Comparison of ENCODE assay signal across 30 cellular contexts in the genomic region with DNA sequence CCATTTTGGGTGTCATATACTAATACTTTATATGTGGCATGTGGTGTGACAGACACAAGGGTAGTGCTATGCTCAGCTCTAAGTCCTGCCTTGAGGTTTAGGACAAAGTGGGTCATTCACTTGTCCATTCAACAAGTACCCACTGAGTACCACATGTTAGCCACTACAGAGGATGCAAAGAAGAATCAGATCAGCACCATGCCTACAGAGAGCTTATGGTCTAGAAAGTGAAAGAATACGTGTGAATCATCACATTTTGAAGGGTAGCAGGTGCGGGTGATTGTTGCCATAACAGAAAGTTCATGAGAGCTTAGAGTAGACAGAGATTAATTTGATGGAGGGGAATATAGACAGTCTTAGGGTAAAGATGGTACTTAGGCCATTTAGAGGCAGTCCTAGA. TPM values are rescaled to one million over a fixed set of nuclear protein-coding genes. Genes with fewer than 3 reads are reported as not detected.
DNase-seq lines count a peak whose midpoint lies in the region; ATAC-seq and TF ChIP-seq lines count a peak whose summit lies in the region.
"Had no signal": no experiment of that assay in that cellular context is flagged by ENCODE, and none has a peak within 500 bp of the region (broad histone marks: within the 10 kb centered on the region; RNA-seq: fewer than 3 reads in every experiment).

No MANE protein-coding gene starts in this region.

- peak overlapping the region; percentile 1 to 68; a peak in 1 of 4 replicates for H4K8ac ChIP-seq in IMR-90 (ENCODE audit: low read depth in 2 of 2, low read length in 2 of 2)

- peak overlapping the region; percentile 72 for H3K14ac ChIP-seq in IMR-90 (replicated peaks; ENCODE audit: low read depth, low read length)

- no peaks in the 10 kb centered on the region for H3K9me3 ChIP-seq in IMR-90 (ENCODE audit: control insufficient read depth, insufficient read depth, low read length)
- no peaks in the 10 kb centered on the region for H3K9me3 ChIP-seq in gastroesophageal sphincter
- no peaks in the 10 kb centered on the region for H3K9me3 ChIP-seq in upper lobe of left lung
- H3K9me3 ChIP-seq: heart right ventricle, left ventricle myocardium inferior, ovary, Peyer's patch, SJCRH30, thyroid gland had no signal

- H2AK9ac ChIP-seq in IMR-90 (replicated peaks; ENCODE audit: low read depth, low read length, poor library complexity), result no peak overlapping the region

- no peak overlapping the region for H3K4me2 ChIP-seq in IMR-90 (ENCODE audit: low read depth, low read length)

- H2BK20ac ChIP-seq in IMR-90 (ENCODE audit: low read depth, low read length), result peak overlapping the region; percentile 80

- no peak overlapping the region for H3K4me3 Mint-ChIP-seq in stimulated activated naive CD8-positive, alpha-beta T cell treated with anti-CD3 and anti-CD28 coated beads, Interleukin-15, amount 100 ng/mL, for 72 hours
- H3K4me3 Mint-ChIP-seq: activated naive CD8-positive, alpha-beta T cell; activated T-helper 1 cell treated with anti-CD3 and anti-CD28 coated beads, Interleukin-12 subunit alpha, Interleukin-12 subunit beta, Interleukin-2, Interleukin-4 antibody, amounts not matched to agents 30 ng/mL and 10 ng/mL and 1 ng/mL, durations not matched to agents 14 hours and 24 hours and 36 hours; CD8-positive, alpha-beta memory T cell; mesothelial cell of epicardium; naive thymus-derived CD8-positive, alpha-beta T cell had no signal

- peak overlapping the region; percentile 73; the same call in 2 of the 3 replicates for H2BK15ac ChIP-seq in IMR-90 (ENCODE audit: low read depth, low read length)

- H3K9me1 ChIP-seq in IMR-90 (ENCODE audit: insufficient read depth, low read length), result peaks cover 39% of the 10 kb centered on the region

- H3K27ac Mint-ChIP-seq in stimulated activated naive CD8-positive, alpha-beta T cell treated with anti-CD3 and anti-CD28 coated beads, Interleukin-15, amount 100 ng/mL, for 72 hours, result no peak overlapping the region
- H3K27ac Mint-ChIP-seq: activated naive CD8-positive, alpha-beta T cell; activated T-helper 1 cell treated with anti-CD3 and anti-CD28 coated beads, Interleukin-12 subunit alpha, Interleukin-12 subunit beta, Interleukin-2, Interleukin-4 antibody, amounts not matched to agents 30 ng/mL and 10 ng/mL and 1 ng/mL, durations not matched to agents 14 hours and 24 hours and 36 hours; CD8-positive, alpha-beta memory T cell; mesothelial cell of epicardium; naive thymus-derived CD8-positive, alpha-beta T cell had no signal

- H2BK120ac ChIP-seq in IMR-90 (ENCODE audit: low read depth, low read length), result peak overlapping the region; percentile 70; the same call in 1 of the 2 replicates

- peaks cover 3% of the 10 kb centered on the region for H3K27me3 Mint-ChIP-seq in stimulated activated naive CD8-positive, alpha-beta T cell treated with anti-CD3 and anti-CD28 coated beads, Interleukin-15, amount 100 ng/mL, for 72 hours

- intact Hi-C loops in IMR-90 (cut with micrococcal nuclease), result no loop called here

- no peak for TF ChIP-seq RAD21 in IMR-90 (IDR thresholded peaks at IDR 0.05; ENCODE audit: low read length)

- H2AFZ ChIP-seq in IMR-90 (replicated peaks; ENCODE audit: low read length, poor library complexity), result no peak overlapping the region

- peaks cover 22% of the 10 kb centered on the region for H4K20me1 ChIP-seq in IMR-90 (ENCODE audit: insufficient read depth, low read length)

- no peak for TF ChIP-seq EP300 in gastroesophageal sphincter (IDR thresholded peaks at IDR 0.05)
- no peak for TF ChIP-seq EP300 in upper lobe of left lung (IDR thresholded peaks at IDR 0.05)

- BruUV-seq in IMR-90 (replicated peaks; lab: Mats Ljungman, UMichigan), result no TSS peak

- no peaks in the 10 kb centered on the region for H3K27me3 ChIP-seq in IMR-90 (ENCODE audit: control insufficient read depth, insufficient read depth, low read length)
- no peaks in the 10 kb centered on the region for H3K27me3 ChIP-seq in gastroesophageal sphincter
- H3K27me3 ChIP-seq in upper lobe of left lung, result no peaks in the 10 kb centered on the region
- H3K27me3 ChIP-seq: ovary, Peyer's patch, SJCRH30, thyroid gland had no signal

- in situ Hi-C loops in IMR-90 (cut with MboI; ENCODE audit: low sequenced_read_pairs), result loop anchor here (10.0 to 25.0 kb wide), 3 partner anchors 68 to 989 kb away; no protein-coding TSS in a partner anchor

- H3K18ac ChIP-seq in IMR-90 (ENCODE audit: low read depth, low read length), result peak overlapping the region; percentile 70; the same call in 1 of the 2 replicates

- POLR2A ChIA-PET in IMR-90 (lab: Charles Lee; ENCODE audit: unreplicated experiment), result no interaction called here

- TF ChIP-seq POLR2A in IMR-90 (IDR thresholded peaks at IDR 0.05; ENCODE audit: low read depth, low read length), result no peak
- TF ChIP-seq POLR2A in gastroesophageal sphincter (IDR thresholded peaks at IDR 0.05), result no peak
- no peak for TF ChIP-seq POLR2A in upper lobe of left lung (IDR thresholded peaks at IDR 0.05)

- peaks cover 33% of the 10 kb centered on the region for H3K4me1 ChIP-seq in IMR-90 (ENCODE audit: control insufficient read depth, insufficient read depth, low read length)
- H3K4me1 ChIP-seq in gastroesophageal sphincter, result peaks cover 12 to 86% (median 37%) of the 10 kb centered on the region in 3 donors
- H3K4me1 ChIP-seq in upper lobe of left lung, result peaks cover 7 to 20% (median 12%) of the 10 kb centered on the region in 4 donors
- H3K4me1 ChIP-seq: Peyer's patch, thyroid gland had no signal

- H3K36me3 ChIP-seq in IMR-90 (ENCODE audit: control insufficient read depth, insufficient read depth, low read length), result peaks cover 49% of the 10 kb centered on the region
- H3K36me3 ChIP-seq in gastroesophageal sphincter, result no peaks in the 10 kb centered on the region
- H3K36me3 ChIP-seq in upper lobe of left lung, result no peaks in the 10 kb centered on the region
- H3K36me3 ChIP-seq: heart right ventricle, left ventricle myocardium inferior, ovary, Peyer's patch, SJCRH30, thyroid gland had no signal

- peaks cover 0 to 5% of the 10 kb centered on the region in 2 donors for H3K9me3 Mint-ChIP-seq in stimulated activated naive CD8-positive, alpha-beta T cell treated with anti-CD3 and anti-CD28 coated beads, Interleukin-15, amount 100 ng/mL, for 72 hours
- H3K9me3 Mint-ChIP-seq: activated T-helper 1 cell treated with anti-CD3 and anti-CD28 coated beads, Interleukin-12 subunit alpha, Interleukin-12 subunit beta, Interleukin-2, Interleukin-4 antibody, amounts not matched to agents 30 ng/mL and 10 ng/mL and 1 ng/mL, durations not matched to agents 14 hours and 24 hours and 36 hours; mesothelial cell of epicardium had no signal

- H3K4me3 ChIP-seq in IMR-90 (ENCODE audit: insufficient read depth, low read depth, low read length) (no peak overlapping the region), gastroesophageal sphincter (no peak overlapping the region), upper lobe of left lung (no peak overlapping the region)
- H3K4me3 ChIP-seq: dorsolateral prefrontal cortex, heart right ventricle, left ventricle myocardium inferior, ovary, Peyer's patch, SJCRH30, thyroid gland had no signal

- WGBS in IMR-90 (ENCODE audit: extremely low coverage in 2 of 2, insufficient read length in 1 of 2), 2 experiments, result 100% methylated on average over 2 of the region's 2 CpGs; no CpG with 5 or more reads in 1 of the 2 experiments
- WGBS in gastroesophageal sphincter (ENCODE audit: low coverage in 1 of 2), 2 donors, result 29 to 41% methylated on average over 2 of the region's 2 CpGs
- WGBS in upper lobe of left lung, 2 donors, result 77 to 81% methylated on average over 2 of the region's 2 CpGs

- H2BK5ac ChIP-seq in IMR-90 (ENCODE audit: low read depth, low read length, poor library complexity, severe bottlenecking), result peak overlapping the region; percentile 99

- TF ChIP-seq CTCF in IMR-90 (conservative IDR thresholded peaks at IDR 0.05; ENCODE audit: low read depth, low read length), result no peak
- no peak for TF ChIP-seq CTCF in gastroesophageal sphincter (IDR thresholded peaks at IDR 0.05)
- TF ChIP-seq CTCF in upper lobe of left lung (IDR thresholded peaks at IDR 0.05), result no peak

- H3K56ac ChIP-seq in IMR-90 (ENCODE audit: extremely low read depth, insufficient read depth, low read length), result no peak overlapping the region

- H3K27ac ChIP-seq in IMR-90 (ENCODE audit: insufficient read depth, low read length), result peak overlapping the region; percentile 89; the same call in 1 of the 2 replicates
- peak overlapping the region; percentile 52 to 87 (median 81) for H3K27ac ChIP-seq in gastroesophageal sphincter
- no peak overlapping the region for H3K27ac ChIP-seq in upper lobe of left lung
- H3K27ac ChIP-seq: 22Rv1, dorsolateral prefrontal cortex, heart right ventricle, left ventricle myocardium inferior, SJCRH30, thyroid gland had no signal

- H3K4ac ChIP-seq in IMR-90 (ENCODE audit: low read depth, low read length), result peak overlapping the region; percentile 79

- peak; percentile 10 for DNase-seq in DMS53 (lab: John Stamatoyannopoulos, UW)
- no peak for DNase-seq in DMS53 treated with DMSO at 0.1 percent for 48 hours (lab: John Stamatoyannopoulos, UW; ENCODE audit: unreplicated experiment)
- DNase-seq in IMR-90, result no peak
- no peak for DNase-seq in stimulated activated naive CD8-positive, alpha-beta T cell treated with anti-CD3 and anti-CD28 coated beads, Interleukin-15, amount 100 ng/mL, for 72 hours
- no peak for DNase-seq in upper lobe of left lung
- DNase-seq in HPDE6-E6E7 (ENCODE audit: extremely low spot score), result no peak
- DNase-seq: activated CD4-positive, alpha-beta T cell treated with anti-CD3 and anti-CD28 coated beads for 1 hour; AML-193; CD8-positive, alpha-beta memory T cell; dorsolateral prefrontal cortex; GDM1; heart right ventricle; left ventricle myocardium inferior; naive thymus-derived CD8-positive, alpha-beta T cell; NCI-H1092 treated with DMSO at 0.1 percent for 48 hours; NCI-H187 treated with DMSO at 0.1 percent for 48 hours; NCI-H524 treated with DMSO at 0.1 percent for 48 hours; ovary; Peyer's patch; retina; SJCRH30; stimulated activated CD4-positive, alpha-beta T cell treated with anti-CD3 and anti-CD28 coated beads, Interleukin-4, amount 100 ng/mL, for 24 hours; stimulated activated naive CD4-positive, alpha-beta T cell; thyroid gland had no signal

- H3K23ac ChIP-seq in IMR-90 (ENCODE audit: low read depth, low read length), result peak overlapping the region; percentile 65; the same call in 1 of the 2 replicates

- CTCF ChIA-PET in IMR-90 (lab: Yijun Ruan, JAX), result interaction anchor here (1.4 kb wide), 1 partner anchor 12 kb away, joined by 3 read pairs; no protein-coding TSS in a partner anchor

- H3K79me1 ChIP-seq in IMR-90 (ENCODE audit: low read depth in 1 of 2, low read length in 2 of 2), result peaks cover 38 to 85% of the 10 kb centered on the region in 2 experiments

- ATAC-seq in IMR-90 (ENCODE audit: low read depth) (no peak), gastroesophageal sphincter (no peak), upper lobe of left lung (ENCODE audit: low FRiP score in 2 of 2) (no peak), GM18498 (IDR thresholded peaks at IDR 0.05; ENCODE audit: unreplicated experiment) (no peak)
- ATAC-seq in stimulated activated naive CD8-positive, alpha-beta T cell treated with anti-CD3 and anti-CD28 coated beads, Interleukin-15, amount 100 ng/mL, for 72 hours, result peak; percentile 26
- ATAC-seq: heart right ventricle; naive thymus-derived CD8-positive, alpha-beta T cell had no signal

- peak overlapping the region; percentile 89 for H2AK5ac ChIP-seq in IMR-90 (ENCODE audit: low read depth, low read length)

- H4K5ac ChIP-seq in IMR-90 (ENCODE audit: low read depth, low read length), result peak overlapping the region; percentile 49; the same call in 1 of the 2 replicates

- no peaks in the 10 kb centered on the region for H3K4me1 Mint-ChIP-seq in stimulated activated naive CD8-positive, alpha-beta T cell treated with anti-CD3 and anti-CD28 coated beads, Interleukin-15, amount 100 ng/mL, for 72 hours
- H3K4me1 Mint-ChIP-seq: CD8-positive, alpha-beta memory T cell had no signal

- dilution Hi-C loops in IMR-90 (cut with HindIII; ENCODE audit: low sequenced_read_pairs, unreplicated experiment), result no loop called here

- peak overlapping the region; percentile 49; the same call in 1 of the 2 replicates for H4K91ac ChIP-seq in IMR-90 (ENCODE audit: insufficient read depth, low read depth, low read length)

- H3K9ac ChIP-seq in IMR-90 (ENCODE audit: low read depth, low read length), result no peak overlapping the region

RNA-seq across cellular contexts. Expression of gene CLMP, which starts 18.3 kb away (rescaled TPM):
- 54.7 and 56.1 TPM in 2 replicates for total RNA-seq in IMR-90 (2012; rRNA removed)
- polyA plus RNA-seq in IMR-90 (2012; rRNA removed), result 78.9 and 95.7 TPM in 2 replicates
- 50.5 and 121 TPM in 2 replicates for polyA plus RNA-seq in IMR-90 (2012; cell fraction: cytosol; rRNA removed)
- polyA plus RNA-seq in IMR-90 (2012; cell fraction: nucleus; rRNA removed; ENCODE audit: low replicate concordance), result 20.7 and 92.9 TPM in 2 replicates
- 100 to 1,000 TPM in 3 of 4 donors, 10 to 100 TPM in 1; 89.1 to 274 (median 151) TPM for total RNA-seq in gastroesophageal sphincter
- 10 to 100 TPM in 5 of 6 donors, 1 to 10 TPM in 1; 6.0 to 23.4 (median 15.3) TPM for total RNA-seq in upper lobe of left lung
- total RNA-seq: activated T-helper 1 cell treated with anti-CD3 and anti-CD28 coated beads, Interleukin-12 subunit alpha, Interleukin-12 subunit beta, Interleukin-2, Interleukin-4 antibody, amounts not matched to agents 30 ng/mL and 10 ng/mL and 1 ng/mL, durations not matched to agents 14 hours and 24 hours and 36 hours had no signal

Comparison
In these comparisons a context has a peak if more than half of its experiments do, and no peak if none do; other contexts are left out.
1. H3K27ac ChIP-seq: peak in IMR-90 (single experiment) and gastroesophageal sphincter (4 of 4); none in upper lobe of left lung (0 of 4).